In the genomic region with DNA sequence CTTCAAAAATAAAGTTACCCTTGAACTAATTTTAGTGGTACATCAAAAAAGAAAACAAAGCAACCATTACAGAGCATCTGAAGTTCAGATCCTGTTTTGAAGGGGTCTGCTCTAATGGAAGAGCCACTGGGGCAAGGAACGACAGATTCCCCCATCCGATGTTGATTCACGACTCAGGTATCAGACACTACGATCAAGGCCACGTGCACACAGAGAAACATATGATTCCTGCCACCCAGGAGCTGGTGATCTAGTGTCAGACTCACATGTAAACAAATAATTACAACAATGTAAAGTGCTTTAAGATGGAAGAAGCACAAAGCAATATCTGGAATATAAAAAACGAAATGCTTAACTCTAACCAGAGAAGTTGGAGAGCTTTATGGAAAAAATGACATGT, we compare ENCODE assay signal across 16 cellular contexts. TPM values are rescaled to one million over a fixed set of nuclear protein-coding genes. Genes with fewer than 3 reads are reported as not detected.
DNase-seq lines count a peak whose midpoint lies in the region; ATAC-seq and TF ChIP-seq lines count a peak whose summit lies in the region.
"Had no signal": no experiment of that assay in that cellular context is flagged by ENCODE, and none has a peak within 500 bp of the region (broad histone marks: within the 10 kb centered on the region; RNA-seq: fewer than 3 reads in every experiment).

No MANE protein-coding gene starts in this region.

- WGBS in esophagus muscularis mucosa = 66% methylated on average over 6 of the region's 6 CpGs

- CTCF ChIA-PET in CD4-positive, alpha-beta T cell (lab: Charles Lee) = no interaction called here

- POLR2A ChIA-PET in CD4-positive, alpha-beta T cell (lab: Charles Lee) = no interaction called here

- no peak overlapping the region for H3K27ac ChIP-seq in CD4-positive, alpha-beta T cell (ENCODE audit: low read depth, low read length)
- no peak overlapping the region for H3K27ac ChIP-seq in esophagus muscularis mucosa (replicated peaks in 1 of 4)
- H3K27ac ChIP-seq: C4-2B had no signal

- H3K4me1 ChIP-seq in esophagus muscularis mucosa = peaks cover 1 to 7% (median 3%) of the 10 kb centered on the region in 4 donors

- intact Hi-C loops in CD4-positive, alpha-beta T cell (cut with DNase I, micrococcal nuclease) = no loop called here
- intact Hi-C loops in esophagus muscularis mucosa (cut with DNase I) = no loop called here

- TF ChIP-seq CTCF in CD4-positive, alpha-beta T cell (IDR thresholded peaks at IDR 0.05) = no peak
- TF ChIP-seq CTCF in esophagus muscularis mucosa (IDR thresholded peaks at IDR 0.05) = no peak

- TF ChIP-seq POLR2A in esophagus muscularis mucosa (IDR thresholded peaks at IDR 0.05; ENCODE audit: low read depth) = no peak

- no peaks in the 10 kb centered on the region for H3K9me3 ChIP-seq in CD4-positive, alpha-beta T cell (ENCODE audit: control insufficient read depth, low read length)
- no peaks in the 10 kb centered on the region for H3K9me3 ChIP-seq in esophagus muscularis mucosa

- no peak for TF ChIP-seq EP300 in esophagus muscularis mucosa (IDR thresholded peaks at IDR 0.05)

- H3K27me3 Mint-ChIP-seq in CD4-positive, alpha-beta T cell = no peaks in the 10 kb centered on the region

- H3K4me1 Mint-ChIP-seq in CD4-positive, alpha-beta T cell (ENCODE audit: low read depth) = no peaks in the 10 kb centered on the region
- H3K4me1 Mint-ChIP-seq: B cell, H9 had no signal

- no peaks in the 10 kb centered on the region for H3K36me3 Mint-ChIP-seq in CD4-positive, alpha-beta T cell (ENCODE audit: low read depth)
- H3K36me3 Mint-ChIP-seq: CD8-positive, alpha-beta T cell had no signal

- H3K36me3 ChIP-seq in esophagus muscularis mucosa = no peaks in the 10 kb centered on the region

- DNase-seq in NCI-H748 (lab: John Stamatoyannopoulos, UW; ENCODE audit: unreplicated experiment) (peak; percentile 33), NCI-H748 treated with DMSO at 0.1 percent for 48 hours (lab: John Stamatoyannopoulos, UW) (no peak), NCI-H69 (lab: John Stamatoyannopoulos, UW) (peak; percentile 52), NCI-H1092 (lab: John Stamatoyannopoulos, UW) (no peak), esophagus muscularis mucosa (ENCODE audit: extremely low spot score) (no peak)
- DNase-seq in CD4-positive, alpha-beta T cell = no peak
- DNase-seq: CD8-positive, alpha-beta T cell; COR-L47; DMS153; DMS79 treated with DMSO at 0.1 percent for 48 hours; EL; GOT3; H9 had no signal

- H3K9me3 Mint-ChIP-seq in CD4-positive, alpha-beta T cell = no peaks in the 10 kb centered on the region
- H3K9me3 Mint-ChIP-seq: CD8-positive, alpha-beta T cell; H9 had no signal

- H3K27me3 ChIP-seq in CD4-positive, alpha-beta T cell (ENCODE audit: control insufficient read depth, insufficient read depth, low read length) = no peaks in the 10 kb centered on the region
- no peaks in the 10 kb centered on the region for H3K27me3 ChIP-seq in esophagus muscularis mucosa

- no peak overlapping the region for H3K4me3 ChIP-seq in esophagus muscularis mucosa

- H3K4me3 Mint-ChIP-seq in CD4-positive, alpha-beta T cell = no peak overlapping the region
- H3K4me3 Mint-ChIP-seq: B cell; CD8-positive, alpha-beta T cell; H9 had no signal

- no peak overlapping the region for H3K27ac Mint-ChIP-seq in CD4-positive, alpha-beta T cell
- H3K27ac Mint-ChIP-seq: B cell; CD8-positive, alpha-beta T cell; H9 had no signal

- no peak for ATAC-seq in SK-N-SH treated with all-trans-retinoic acid at 6 μM for 48 hours
- no peak for ATAC-seq in CD4-positive, alpha-beta T cell (ENCODE audit: poor library complexity)
- ATAC-seq: CD8-positive, alpha-beta T cell had no signal

TF ChIP-seq in SK-N-SH treated with all-trans-retinoic acid at 6 μM for 48 hours, 23 proteins besides CTCF, POLR2A, EP300 and RAD21:
- TF ChIP-seq TCF4 (CRISPR knock-in tag; IDR thresholded peaks at IDR 0.05; ENCODE audit: borderline replicate concordance) = 0 out of 2 replicates have a peak, but pooled peaks have one; percentile 6
- TF ChIP-seq PATZ1 (CRISPR knock-in tag; IDR thresholded peaks at IDR 0.05; ENCODE audit: borderline replicate concordance) = no peak

RNA-seq across cellular contexts. Expression of gene FMN1, which starts 54.2 kb away (rescaled TPM):
- total RNA-seq in CD4-positive, alpha-beta T cell = under 1 TPM; 0.39 to 0.55 TPM
- 10 to 100 TPM in 2 of 4 donors, 1 to 10 TPM in 2; 4.8 to 12.5 (median 8.6) TPM for total RNA-seq in esophagus muscularis mucosa

Comparison
In these comparisons a context has a peak if more than half of its experiments do, and no peak if none do; other contexts are left out.
1. DNase-seq: peak in NCI-H748 (single experiment) and NCI-H69 (single experiment); none in NCI-H748 treated with DMSO at 0.1 percent for 48 hours (single experiment), NCI-H1092 (single experiment), CD4-positive, alpha-beta T cell (0 of 10) and esophagus muscularis mucosa (single experiment).